Comparison of ENCODE assay signal across 13 cellular contexts in genomic region chr3:16665282-16665741, GRCh38.
DNase-seq lines count a peak whose midpoint lies in the region; ATAC-seq and TF ChIP-seq lines count a peak whose summit lies in the region.
"Had no signal": no experiment of that assay in that cellular context is flagged by ENCODE, and none has a peak within 500 bp of the region (broad histone marks: within the 10 kb centered on the region; RNA-seq: fewer than 3 reads in every experiment).

No MANE protein-coding gene starts in this region.

- no peaks in the 10 kb centered on the region for H3K36me3 ChIP-seq in CD4-positive, alpha-beta memory T cell (ENCODE audit: insufficient read depth, low read length)

- H3K9me3 ChIP-seq in CD4-positive, alpha-beta memory T cell (ENCODE audit: control insufficient read depth in 1 of 2, low read length in 2 of 2) = no peaks in the 10 kb centered on the region

- no peaks in the 10 kb centered on the region for H3K27me3 ChIP-seq in CD4-positive, alpha-beta memory T cell (ENCODE audit: insufficient read depth, low read length)

- intact Hi-C loops in CD4-positive, alpha-beta memory T cell (cut with micrococcal nuclease) = no loop called here

- TF ChIP-seq CTCF in choroid plexus epithelial cell (conservative IDR thresholded peaks at IDR 0.05; ENCODE audit: low read depth, low read length) (no peak), omental fat pad (IDR thresholded peaks at IDR 0.05) (no peak)

- ATAC-seq in omental fat pad (ENCODE audit: low FRiP score) = peak; percentile 48

- peaks cover 0 to 16% (median 5%) of the 10 kb centered on the region in 8 donors for H3K9me3 Mint-ChIP-seq in CD4-positive, alpha-beta memory T cell
- H3K9me3 Mint-ChIP-seq: T-helper 2 cell treated with Interferon-gamma antibody and Interleukin-4, amounts not matched to agents 5 μg/mL and 100 μg/mL, for 36 hours had no signal

- no peak overlapping the region for H3K4me3 ChIP-seq in choroid plexus epithelial cell (ENCODE audit: low read depth, low read length)
- no peak overlapping the region for H3K4me3 ChIP-seq in CD4-positive, alpha-beta memory T cell (ENCODE audit: low read length in 2 of 2)

- no peak overlapping the region for H3K27ac ChIP-seq in CD4-positive, alpha-beta memory T cell (ENCODE audit: low read depth, low read length)
- H3K27ac ChIP-seq: epithelial cell of prostate had no signal

- H3K27ac Mint-ChIP-seq in CD4-positive, alpha-beta memory T cell = no peak overlapping the region
- H3K27ac Mint-ChIP-seq: activated naive CD4-positive, alpha-beta T cell treated with anti-CD3 and anti-CD28 coated beads, Interleukin-2, amount 50 U/mL, for 24 hours; T-helper 2 cell treated with Interferon-gamma antibody and Interleukin-4, amounts not matched to agents 5 μg/mL and 100 μg/mL, for 36 hours had no signal

- H3K4me1 ChIP-seq in CD4-positive, alpha-beta memory T cell (ENCODE audit: insufficient read depth, low read length) = no peaks in the 10 kb centered on the region

- in situ Hi-C loops in KBM-7 (cut with MboI; ENCODE audit: low pct_unique_long_range_greater_than_20kb, low sequenced_read_pairs) = no loop called here

- H3K36me3 Mint-ChIP-seq in CD4-positive, alpha-beta memory T cell = no peaks in the 10 kb centered on the region

- H3K4me3 Mint-ChIP-seq in CD4-positive, alpha-beta memory T cell = no peak overlapping the region
- H3K4me3 Mint-ChIP-seq: activated naive CD4-positive, alpha-beta T cell treated with anti-CD3 and anti-CD28 coated beads, Interleukin-2, amount 50 U/mL, for 24 hours; T-helper 2 cell treated with Interferon-gamma antibody and Interleukin-4, amounts not matched to agents 5 μg/mL and 100 μg/mL, for 36 hours had no signal

- DNase-seq in NCI-H526 (lab: John Stamatoyannopoulos, UW) = peak; percentile 4 to 9
- DNase-seq in NCI-H526 treated with DMSO at 0.1 percent for 48 hours (lab: John Stamatoyannopoulos, UW) = no peak
- peak; percentile 29 for DNase-seq in KBM-7
- DNase-seq in choroid plexus epithelial cell (ENCODE audit: low read depth) = peak; percentile 51
- no peak for DNase-seq in omental fat pad (ENCODE audit: low spot score)
- DNase-seq in DMS79 treated with DMSO at 0.1 percent for 48 hours (lab: John Stamatoyannopoulos, UW) = no peak
- DNase-seq in CD4-positive, alpha-beta memory T cell = no peak
- DNase-seq in T-helper 9 cell = no peak
- DNase-seq: NCI-H510A treated with DMSO at 0.1 percent for 48 hours; stimulated activated CD4-positive, alpha-beta T cell treated with anti-CD3 and anti-CD28 coated beads, Interleukin-4, amount 100 ng/mL, for 4 hours had no signal

- CTCF ChIA-PET in CD4-positive, alpha-beta memory T cell (lab: Charles Lee; ENCODE audit: partially characterized antibody) = interaction anchor here (0.6 kb wide), 1 partner anchor 10 kb away, joined by 3 read pairs; no protein-coding TSS in a partner anchor

- peaks cover 9 to 11% of the 10 kb centered on the region in 2 donors for H3K27me3 Mint-ChIP-seq in CD4-positive, alpha-beta memory T cell

- POLR2A ChIA-PET in CD4-positive, alpha-beta memory T cell (lab: Charles Lee; ENCODE audit: partially characterized antibody) = no interaction called here

- no peaks in the 10 kb centered on the region for H3K4me1 Mint-ChIP-seq in CD4-positive, alpha-beta memory T cell
- H3K4me1 Mint-ChIP-seq: activated naive CD4-positive, alpha-beta T cell treated with anti-CD3 and anti-CD28 coated beads, Interleukin-2, amount 50 U/mL, for 24 hours had no signal

Comparison
In these comparisons a context has a peak if more than half of its experiments do, and no peak if none do; other contexts are left out.
1. DNase-seq: peak in NCI-H526 (2 of 2), KBM-7 (single experiment) and choroid plexus epithelial cell (single experiment); none in NCI-H526 treated with DMSO at 0.1 percent for 48 hours (single experiment), omental fat pad (single experiment), DMS79 treated with DMSO at 0.1 percent for 48 hours (single experiment), CD4-positive, alpha-beta memory T cell (0 of 5) and T-helper 9 cell (single experiment).